8 cellular contexts compared by ENCODE assay signal in the genomic region with DNA sequence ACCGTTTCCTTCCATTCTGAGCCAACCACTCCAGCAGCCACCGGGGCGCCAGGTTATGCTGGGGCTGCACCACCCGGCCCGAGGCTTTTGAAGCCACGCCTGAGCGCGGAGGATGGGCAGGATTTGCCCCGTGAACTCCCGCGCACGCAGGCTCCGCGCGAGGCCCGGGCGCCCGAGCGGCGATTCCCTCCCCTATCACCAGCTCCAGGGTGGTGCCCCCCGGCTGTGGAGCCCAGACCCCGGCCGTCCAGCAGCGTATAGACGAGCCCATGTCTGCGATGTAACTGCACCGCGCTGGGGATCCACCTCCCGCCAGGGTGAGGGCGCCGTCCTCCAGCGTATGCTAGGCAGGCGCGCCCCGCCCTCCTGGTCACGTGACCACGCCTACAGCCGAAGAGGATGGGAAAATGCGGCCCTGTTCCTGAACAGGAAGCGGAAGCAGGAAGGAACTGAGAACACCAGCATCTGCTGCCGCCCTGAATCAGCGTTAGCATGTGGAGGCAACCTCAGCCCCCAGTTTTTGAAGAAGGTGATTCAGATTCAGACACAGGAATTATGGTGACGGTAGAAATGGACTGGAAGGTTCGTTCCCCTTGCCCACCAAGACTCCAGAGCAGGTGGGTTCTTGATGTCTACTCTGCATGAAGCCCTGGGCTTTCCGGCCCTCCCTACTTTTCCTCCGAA. TPM values are rescaled to one million over a fixed set of nuclear protein-coding genes. Genes with fewer than 3 reads are reported as not detected.
DNase-seq lines count a peak whose midpoint lies in the region; ATAC-seq and TF ChIP-seq lines count a peak whose summit lies in the region.

No MANE protein-coding gene starts in this region.

- peak overlapping the region; percentile 50 to 53 for H3K9ac ChIP-seq in liver (ENCODE audit: low read depth in 1 of 2, low read length in 2 of 2)

- TF ChIP-seq CTCF in BJ (IDR thresholded peaks at IDR 0.05; ENCODE audit: insufficient read depth, low read depth, low read length) (peak; percentile 41), liver (IDR thresholded peaks at IDR 0.05; ENCODE audit: low read depth, low read length, missing input control) (no peak)

- CTCF ChIA-PET in BJ (lab: Yijun Ruan, JAX), result interaction anchor here (0.5 to 2.0 kb wide), 6 partner anchors 13 to 1580 kb away, joined by 3 to 8 read pairs (median 4); no protein-coding TSS in a partner anchor

- peak; percentile 90 for ATAC-seq in HG03439 (IDR thresholded peaks at IDR 0.05; ENCODE audit: unreplicated experiment)

- H3K4me3 ChIP-seq in BJ (ENCODE audit: low read depth, low read length) (peak overlapping the region; percentile 59), liver (ENCODE audit: low read depth in 1 of 3, low read length in 3 of 3) (peak overlapping the region; percentile 64 to 83 (median 79))

- H3K9me3 ChIP-seq in liver (ENCODE audit: control insufficient read depth in 4 of 4, low read length in 3 of 4), result no peaks in the 10 kb centered on the region

- H3K4me1 ChIP-seq in liver (ENCODE audit: control insufficient read depth in 4 of 4, insufficient read depth in 4 of 4, low read length in 3 of 4), result peaks cover 0 to 16% (median 3%) of the 10 kb centered on the region in 4 donors

- DNase-seq in BJ (ENCODE audit: low read depth) (peak; percentile 41), GM19238 (ENCODE audit: insufficient read length, low spot score) (peak; percentile 89), NCI-H524 treated with DMSO at 0.1 percent for 48 hours (lab: John Stamatoyannopoulos, UW) (peak; percentile 85), dermis blood vessel endothelial cell (peak; percentile 96)
- DNase-seq in activated CD4-positive, alpha-beta T cell treated with anti-CD3 and anti-CD28 coated beads, Interleukin-2, amount 50 U/mL, for 1 hour, result peak; percentile 91
- DNase-seq in stimulated activated CD4-positive, alpha-beta T cell treated with anti-CD3 and anti-CD28 coated beads, Interleukin-4, amount 100 ng/mL, for 24 hours, result peak; percentile 98

- POLR2A ChIA-PET in BJ (lab: Charles Lee), result interaction anchor here (0.5 kb wide), 1 partner anchor 241 kb away, joined by 4 read pairs; no protein-coding TSS in a partner anchor

- WGBS in liver, result 8% methylated on average over 46 of the region's 46 CpGs

- H3K27me3 ChIP-seq in BJ (ENCODE audit: control insufficient read depth, insufficient read depth, low read length) (no peaks in the 10 kb centered on the region), liver (ENCODE audit: control insufficient read depth in 4 of 4, insufficient read depth in 4 of 4, low read length in 3 of 4) (no peaks in the 10 kb centered on the region)

- peak; percentile 59 to 81 for TF ChIP-seq RAD21 in liver (IDR thresholded peaks at IDR 0.05)

- peaks cover 13% of the 10 kb centered on the region for H3K36me3 ChIP-seq in BJ (ENCODE audit: control insufficient read depth, insufficient read depth, low read length)
- H3K36me3 ChIP-seq in liver (ENCODE audit: control insufficient read depth in 4 of 4, insufficient read depth in 3 of 4, low read depth in 1 of 4, low read length in 3 of 4), result peaks cover 3 to 23% (median 14%) of the 10 kb centered on the region in 4 donors

- H3K27ac ChIP-seq in liver (ENCODE audit: low read depth in 1 of 2, low read length in 2 of 2), result peak overlapping the region; percentile 60 to 73

TF ChIP-seq in liver, 16 proteins besides CTCF, POLR2A, EP300 and RAD21:
- TF ChIP-seq FOXA1 (IDR thresholded peaks at IDR 0.05) (no peak), GABPA (IDR thresholded peaks at IDR 0.05 in 1 of 2, conservative IDR thresholded peaks at IDR 0.05 in 1 of 2) (peak; percentile 69 to 75), YY1 (IDR thresholded peaks at IDR 0.05) (no peak), NR2F2 (IDR thresholded peaks at IDR 0.05) (no peak), TAF1 (conservative IDR thresholded peaks at IDR 0.05) (no peak), HNF4A (conservative IDR thresholded peaks at IDR 0.05) (no peak), HNF4G (IDR thresholded peaks at IDR 0.05) (no peak), FOXA2 (IDR thresholded peaks at IDR 0.05) (no peak), SP1 (IDR thresholded peaks at IDR 0.05) (peak; percentile 58), EGR1 (IDR thresholded peaks at IDR 0.05; ENCODE audit: low read depth in 2 of 2) (peak; percentile 80 to 86), JUND (IDR thresholded peaks at IDR 0.05) (no peak), RXRA (IDR thresholded peaks at IDR 0.05) (peak in 1 of 2 donors; percentile 63)
- TF ChIP-seq, protein P1, sequence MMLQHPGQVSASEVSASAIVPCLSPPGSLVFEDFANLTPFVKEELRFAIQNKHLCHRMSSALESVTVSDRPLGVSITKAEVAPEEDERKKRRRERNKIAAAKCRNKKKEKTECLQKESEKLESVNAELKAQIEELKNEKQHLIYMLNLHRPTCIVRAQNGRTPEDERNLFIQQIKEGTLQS (IDR thresholded peaks at IDR 0.05), result no peak
- TF ChIP-seq, protein P2, sequence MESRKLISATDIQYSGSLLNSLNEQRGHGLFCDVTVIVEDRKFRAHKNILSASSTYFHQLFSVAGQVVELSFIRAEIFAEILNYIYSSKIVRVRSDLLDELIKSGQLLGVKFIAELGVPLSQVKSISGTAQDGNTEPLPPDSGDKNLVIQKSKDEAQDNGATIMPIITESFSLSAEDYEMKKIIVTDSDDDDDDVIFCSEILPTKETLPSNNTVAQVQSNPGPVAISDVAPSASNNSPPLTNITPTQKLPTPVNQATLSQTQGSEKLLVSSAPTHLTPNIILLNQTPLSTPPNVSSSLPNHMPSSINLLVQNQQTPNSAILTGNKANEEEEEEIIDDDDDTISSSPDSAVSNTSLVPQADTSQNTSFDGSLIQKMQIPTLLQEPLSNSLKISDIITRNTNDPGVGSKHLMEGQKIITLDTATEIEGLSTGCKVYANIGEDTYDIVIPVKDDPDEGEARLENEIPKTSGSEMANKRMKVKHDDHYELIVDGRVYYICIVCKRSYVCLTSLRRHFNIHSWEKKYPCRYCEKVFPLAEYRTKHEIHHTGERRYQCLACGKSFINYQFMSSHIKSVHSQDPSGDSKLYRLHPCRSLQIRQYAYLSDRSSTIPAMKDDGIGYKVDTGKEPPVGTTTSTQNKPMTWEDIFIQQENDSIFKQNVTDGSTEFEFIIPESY (IDR thresholded peaks at IDR 0.05), result peak; percentile 12
- TF ChIP-seq, protein P3, sequence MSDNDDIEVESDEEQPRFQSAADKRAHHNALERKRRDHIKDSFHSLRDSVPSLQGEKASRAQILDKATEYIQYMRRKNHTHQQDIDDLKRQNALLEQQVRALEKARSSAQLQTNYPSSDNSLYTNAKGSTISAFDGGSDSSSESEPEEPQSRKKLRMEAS (IDR thresholded peaks at IDR 0.05), result peak; percentile 97
- TF ChIP-seq, protein P4, sequence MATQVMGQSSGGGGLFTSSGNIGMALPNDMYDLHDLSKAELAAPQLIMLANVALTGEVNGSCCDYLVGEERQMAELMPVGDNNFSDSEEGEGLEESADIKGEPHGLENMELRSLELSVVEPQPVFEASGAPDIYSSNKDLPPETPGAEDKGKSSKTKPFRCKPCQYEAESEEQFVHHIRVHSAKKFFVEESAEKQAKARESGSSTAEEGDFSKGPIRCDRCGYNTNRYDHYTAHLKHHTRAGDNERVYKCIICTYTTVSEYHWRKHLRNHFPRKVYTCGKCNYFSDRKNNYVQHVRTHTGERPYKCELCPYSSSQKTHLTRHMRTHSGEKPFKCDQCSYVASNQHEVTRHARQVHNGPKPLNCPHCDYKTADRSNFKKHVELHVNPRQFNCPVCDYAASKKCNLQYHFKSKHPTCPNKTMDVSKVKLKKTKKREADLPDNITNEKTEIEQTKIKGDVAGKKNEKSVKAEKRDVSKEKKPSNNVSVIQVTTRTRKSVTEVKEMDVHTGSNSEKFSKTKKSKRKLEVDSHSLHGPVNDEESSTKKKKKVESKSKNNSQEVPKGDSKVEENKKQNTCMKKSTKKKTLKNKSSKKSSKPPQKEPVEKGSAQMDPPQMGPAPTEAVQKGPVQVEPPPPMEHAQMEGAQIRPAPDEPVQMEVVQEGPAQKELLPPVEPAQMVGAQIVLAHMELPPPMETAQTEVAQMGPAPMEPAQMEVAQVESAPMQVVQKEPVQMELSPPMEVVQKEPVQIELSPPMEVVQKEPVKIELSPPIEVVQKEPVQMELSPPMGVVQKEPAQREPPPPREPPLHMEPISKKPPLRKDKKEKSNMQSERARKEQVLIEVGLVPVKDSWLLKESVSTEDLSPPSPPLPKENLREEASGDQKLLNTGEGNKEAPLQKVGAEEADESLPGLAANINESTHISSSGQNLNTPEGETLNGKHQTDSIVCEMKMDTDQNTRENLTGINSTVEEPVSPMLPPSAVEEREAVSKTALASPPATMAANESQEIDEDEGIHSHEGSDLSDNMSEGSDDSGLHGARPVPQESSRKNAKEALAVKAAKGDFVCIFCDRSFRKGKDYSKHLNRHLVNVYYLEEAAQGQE (IDR thresholded peaks at IDR 0.05), result no peak
TF ChIP-seq in liver: peak in this region for 6.

RNA-seq across cellular contexts. Expression of a gene that starts 46.0 kb away (rescaled TPM):
- polyA plus RNA-seq in BJ (2011; rRNA removed) (63.3 and 64.5 TPM in 2 replicates), liver (10 to 100 TPM; 16.3 to 20.5 TPM)
- polyA minus RNA-seq in BJ (2011; rRNA and poly(A)+ RNA removed), result 38.7 and 41.6 TPM in 2 replicates
- total RNA-seq in dermis blood vessel endothelial cell (106 and 115 TPM in 2 replicates), liver (10 to 100 TPM; 25.1 to 37.7 TPM)

Comparison
In these comparisons a context has a peak if more than half of its experiments do, and no peak if none do; other contexts are left out.
1. Peak in every context shown above with its lines: DNase-seq, ATAC-seq, H3K4me3 ChIP-seq and H3K27ac ChIP-seq.
2. DNase-seq: peak in every context shown above with its lines; median percentile 98 in stimulated activated CD4-positive, alpha-beta T cell treated with anti-CD3 and anti-CD28 coated beads, Interleukin-4, amount 100 ng/mL, for 24 hours; 96 in dermis blood vessel endothelial cell; 91 in activated CD4-positive, alpha-beta T cell treated with anti-CD3 and anti-CD28 coated beads, Interleukin-2, amount 50 U/mL, for 1 hour; 89 in GM19238; 85 in NCI-H524 treated with DMSO at 0.1 percent for 48 hours; 41 in BJ.